Comparison of ENCODE assay signal across 14 cellular contexts in genomic region chr14:38089123-38089522, GRCh38.
A peak's percentile ranks its signal among the peaks of the same experiment; 100 is the strongest.
DNase-seq lines count a peak whose midpoint lies in the region; ATAC-seq and TF ChIP-seq lines count a peak whose summit lies in the region.
"Had no signal": no experiment of that assay in that cellular context is flagged by ENCODE, and none has a peak within 500 bp of the region (broad histone marks: within the 10 kb centered on the region; RNA-seq: fewer than 3 reads in every experiment).

No MANE protein-coding gene starts in this region.

- H3K27me3 Mint-ChIP-seq in T-cell, result no peaks in the 10 kb centered on the region
- H3K27me3 Mint-ChIP-seq: activated CD4-positive, alpha-beta T cell treated with anti-CD3 and anti-CD28 coated beads, Interleukin-2, amount 10 ng/mL, durations not matched to agents 7 days and 5 days had no signal

- H3K36me3 Mint-ChIP-seq in T-cell, result peaks cover 6% of the 10 kb centered on the region

- peak overlapping the region; percentile 71 to 85 for H3K27ac Mint-ChIP-seq in T-cell
- H3K27ac Mint-ChIP-seq: activated CD4-positive, alpha-beta T cell treated with anti-CD3 and anti-CD28 coated beads, Interleukin-2, amount 10 ng/mL, durations not matched to agents 7 days and 5 days had no signal

- H3K4me3 ChIP-seq in heart left ventricle, result peak overlapping the region in 10 of 12 donors; percentile 6 to 50 (median 35)
- peak overlapping the region; percentile 4 for H3K4me3 ChIP-seq in fibroblast of villous mesenchyme (ENCODE audit: low read depth, low read length)
- peak overlapping the region; percentile 17 to 31 for H3K4me3 ChIP-seq in stomach smooth muscle (ENCODE audit: low read length in 2 of 2)

- POLR2A ChIA-PET in T-cell (lab: Charles Lee), result interaction anchor here in 1 of 2 donors (0.9 to 1.1 kb wide), 2 partner anchors 11 to 33 kb away, joined by 4 to 7 read pairs; no protein-coding TSS in a partner anchor

- no peaks in the 10 kb centered on the region for H3K36me3 ChIP-seq in heart left ventricle
- H3K36me3 ChIP-seq in stomach smooth muscle (ENCODE audit: control insufficient read depth in 2 of 2, insufficient read depth in 2 of 2, low read length in 2 of 2), result no peaks in the 10 kb centered on the region
- H3K36me3 ChIP-seq: gastroesophageal sphincter had no signal

- DNase-seq in heart left ventricle (no peak), left cardiac atrium (no peak), T-cell (no peak), fibroblast of villous mesenchyme (ENCODE audit: low read depth) (peak; percentile 42), hepatic stellate cell (ENCODE audit: low spot score) (no peak), SHP77 treated with DMSO at 0.1 percent for 48 hours (lab: John Stamatoyannopoulos, UW) (no peak)
- DNase-seq: activated CD4-positive, alpha-beta T cell treated with anti-CD3 and anti-CD28 coated beads, Interleukin-2, amount 10 ng/mL, durations not matched to agents 7 days and 5 days; cortex of kidney; GDM1; stimulated activated CD4-positive, alpha-beta T cell treated with anti-CD3 and anti-CD28 coated beads, Interleukin-15, amount 100 ng/mL, for 24 hours had no signal

- TF ChIP-seq CTCF in heart left ventricle (IDR thresholded peaks at IDR 0.05) (no peak), fibroblast of villous mesenchyme (IDR thresholded peaks at IDR 0.05; ENCODE audit: insufficient read depth, low read depth, low read length) (no peak)

- H3K9ac ChIP-seq in stomach smooth muscle (ENCODE audit: low read length in 2 of 2), result no peak overlapping the region

- CTCF ChIA-PET in T-cell (lab: Charles Lee), result interaction anchor here in 1 of 2 donors (0.8 to 0.9 kb wide), 2 partner anchors 18 to 115 kb away, joined by 3 to 4 read pairs; no protein-coding TSS in a partner anchor

- H3K4me1 ChIP-seq in heart left ventricle, result no peaks in the 10 kb centered on the region
- no peaks in the 10 kb centered on the region for H3K4me1 ChIP-seq in stomach smooth muscle (ENCODE audit: control insufficient read depth, insufficient read depth, low read length)
- H3K4me1 ChIP-seq: gastroesophageal sphincter had no signal

- H3K4me3 Mint-ChIP-seq in T-cell, result peak overlapping the region; percentile 62 to 70 (median 67)
- H3K4me3 Mint-ChIP-seq: activated CD4-positive, alpha-beta T cell treated with anti-CD3 and anti-CD28 coated beads, Interleukin-2, amount 10 ng/mL, durations not matched to agents 7 days and 5 days; neural crest cell had no signal

- H3K27me3 ChIP-seq in heart left ventricle (no peaks in the 10 kb centered on the region), stomach smooth muscle (ENCODE audit: control insufficient read depth in 1 of 2, insufficient read depth in 2 of 2, low read length in 2 of 2) (no peaks in the 10 kb centered on the region)
- H3K27me3 ChIP-seq: gastroesophageal sphincter had no signal

- peak overlapping the region in 3 of 12 donors; percentile 11 to 31 (median 27) for H3K27ac ChIP-seq in heart left ventricle
- H3K27ac ChIP-seq in stomach smooth muscle (ENCODE audit: low read length), result no peak overlapping the region
- H3K27ac ChIP-seq: gastroesophageal sphincter had no signal

- H3K9me3 ChIP-seq in heart left ventricle (peaks cover 0 to 23% (median 12%) of the 10 kb centered on the region in 12 donors), stomach smooth muscle (ENCODE audit: control insufficient read depth in 2 of 2, low read length in 2 of 2) (peaks cover 0 to 3% of the 10 kb centered on the region in 2 donors)

- TF ChIP-seq POLR2A in heart left ventricle (IDR thresholded peaks at IDR 0.05), result no peak

- ATAC-seq in heart left ventricle (no peak), left cardiac atrium (no peak), T-cell (replicated peaks in 1 of 4) (no peak), HG03432 (IDR thresholded peaks at IDR 0.05; ENCODE audit: unreplicated experiment) (no peak)
- ATAC-seq: gastroesophageal sphincter had no signal

- WGBS in heart left ventricle, 4 donors, result 56 to 71% (median 66%) methylated on average over 3 of the region's 3 CpGs

- peaks cover 19 to 23% (median 22%) of the 10 kb centered on the region in 3 donors for H3K4me1 Mint-ChIP-seq in T-cell
- H3K4me1 Mint-ChIP-seq: neural crest cell had no signal

- H3K9me3 Mint-ChIP-seq in T-cell, result peaks cover 8 to 26% (median 9%) of the 10 kb centered on the region in 3 donors

- intact Hi-C loops in heart left ventricle (cut with DNase I) (no loop called here), left cardiac atrium (cut with DNase I) (no loop called here)
